In the genomic region with DNA sequence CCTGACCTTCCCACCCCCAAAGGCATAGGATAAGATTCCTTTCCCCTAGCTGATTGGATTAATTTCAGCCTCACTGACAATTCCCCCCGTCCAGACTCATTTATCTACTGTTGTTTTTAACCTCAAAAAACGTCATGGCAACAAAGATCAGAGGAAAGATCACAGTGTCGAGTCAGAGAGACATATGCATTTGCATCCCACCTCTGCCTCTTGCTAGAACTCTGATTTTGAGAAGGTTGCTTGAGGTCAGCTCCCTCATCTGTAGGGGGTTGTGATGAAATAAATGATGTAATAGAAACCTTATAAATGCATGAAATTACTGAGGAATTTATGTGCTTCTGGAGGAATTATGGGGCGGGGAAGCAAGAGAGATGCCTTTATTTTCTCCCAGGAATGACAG, we compare ENCODE assay signal across 19 cellular contexts. TPM values are rescaled to one million over a fixed set of nuclear protein-coding genes. Genes with fewer than 3 reads are reported as not detected.
DNase-seq lines count a peak whose midpoint lies in the region; ATAC-seq and TF ChIP-seq lines count a peak whose summit lies in the region.
"Had no signal": no experiment of that assay in that cellular context is flagged by ENCODE, and none has a peak within 500 bp of the region (broad histone marks: within the 10 kb centered on the region; RNA-seq: fewer than 3 reads in every experiment).

No MANE protein-coding gene starts in this region.

- no peak overlapping the region for H4K12ac ChIP-seq in trophoblast cell (ENCODE audit: low read depth, low read length)

- H3K4me2 ChIP-seq in GM23338, result no peak overlapping the region
- H3K4me2 ChIP-seq in trophoblast cell (ENCODE audit: low read length), result no peak overlapping the region
- H3K4me2 ChIP-seq: SK-N-SH had no signal

- DNase-seq in activated T-cell treated with anti-CD3 and anti-CD28 coated beads, Interleukin-2, amount 50 U/mL, for 72 hours, result no peak
- no peak for DNase-seq in activated T-cell treated with anti-CD3 and anti-CD28 coated beads, Interleukin-2, amount 50 U/mL, for 48 hours
- peak; percentile 35 for DNase-seq in GM23338 (ENCODE audit: low spot score)
- DNase-seq in SW480 (ENCODE audit: low spot score), result peak; percentile 69
- peak; percentile 50 to 75 for DNase-seq in trophoblast cell
- DNase-seq in SW 1271 (lab: John Stamatoyannopoulos, UW), result no peak
- no peak for DNase-seq in NAMALWA (ENCODE audit: low spot score)
- DNase-seq: Caco-2; CD4-positive, CD25-positive, alpha-beta regulatory T cell; DMS53; H9; NCI-H1436; NCI-H2081 treated with DMSO at 0.1 percent for 48 hours; NCI-H446 treated with DMSO at 0.1 percent for 48 hours; Right ventricle myocardium superior; SK-N-SH had no signal

- H3K4me1 ChIP-seq in GM23338 (ENCODE audit: insufficient read depth) (no peaks in the 10 kb centered on the region), trophoblast cell (ENCODE audit: control insufficient read depth in 1 of 2, insufficient read depth in 2 of 2, low read length in 2 of 2) (no peaks in the 10 kb centered on the region)
- H3K4me1 ChIP-seq: Caco-2 had no signal

- no peaks in the 10 kb centered on the region for H4K20me1 ChIP-seq in GM23338 (replicated peaks; ENCODE audit: insufficient read depth)

- H3K27me3 ChIP-seq in GM23338 (ENCODE audit: insufficient read depth) (no peaks in the 10 kb centered on the region), trophoblast cell (ENCODE audit: insufficient read depth, low read length) (no peaks in the 10 kb centered on the region)

- ATAC-seq in activated T-cell treated with anti-CD3 and anti-CD28 coated beads, Interleukin-2, amount 50 U/mL, for 72 hours (replicated peaks in 1 of 2), result peak; percentile 32 to 41
- no peak for ATAC-seq in GM23338
- ATAC-seq: K562 had no signal

- no peak overlapping the region for H2BK5ac ChIP-seq in trophoblast cell (ENCODE audit: low read depth, low read length, poor library complexity)

- no peak overlapping the region for H2BK12ac ChIP-seq in trophoblast cell (ENCODE audit: low read length)

- H3K9me3 ChIP-seq in trophoblast cell (ENCODE audit: insufficient read depth, low read depth, low read length), result no peaks in the 10 kb centered on the region
- H3K9me3 ChIP-seq: Caco-2, SK-N-SH had no signal

- H2AFZ ChIP-seq in GM23338, result no peak overlapping the region
- no peak overlapping the region for H2AFZ ChIP-seq in trophoblast cell (ENCODE audit: insufficient read depth, low read length, poor library complexity)

- H3K36me3 Mint-ChIP-seq in activated T-cell treated with anti-CD3 and anti-CD28 coated beads, Interleukin-2, amount 50 U/mL, for 72 hours (ENCODE audit: insufficient read depth in 2 of 2), result no peaks in the 10 kb centered on the region
- H3K36me3 Mint-ChIP-seq in GM23338 (ENCODE audit: low read depth), result no peaks in the 10 kb centered on the region
- H3K36me3 Mint-ChIP-seq: CD4-positive, CD25-positive, alpha-beta regulatory T cell had no signal

- no CpG with 5 or more reads among the region's 4 CpGs for WGBS in trophoblast cell (ENCODE audit: extremely low coverage, insufficient coverage, insufficient read length)

- H3K23ac ChIP-seq in trophoblast cell (ENCODE audit: low read length), result no peak overlapping the region

- peak overlapping the region; percentile 36 for H3K27ac Mint-ChIP-seq in activated T-cell treated with anti-CD3 and anti-CD28 coated beads, Interleukin-2, amount 50 U/mL, for 72 hours
- no peak overlapping the region for H3K27ac Mint-ChIP-seq in GM23338
- H3K27ac Mint-ChIP-seq: CD4-positive, CD25-positive, alpha-beta regulatory T cell; H9 had no signal

- H3K9me2 ChIP-seq in GM23338 (ENCODE audit: insufficient read depth), result no peaks in the 10 kb centered on the region
- H3K9me2 ChIP-seq: SK-N-SH had no signal

- H3K4me3 ChIP-seq in GM23338 (no peak overlapping the region), trophoblast cell (ENCODE audit: low read depth, low read length) (no peak overlapping the region)
- H3K4me3 ChIP-seq: K562 had no signal

- H3K14ac ChIP-seq in trophoblast cell (ENCODE audit: low read length), result no peak overlapping the region

- TF ChIP-seq CTCF in GM23338 (conservative IDR thresholded peaks at IDR 0.05; ENCODE audit: low read depth in 2 of 2), result no peak

- H3K79me1 ChIP-seq in trophoblast cell (ENCODE audit: low read length), result no peaks in the 10 kb centered on the region

- H3K79me2 ChIP-seq in GM23338 (replicated peaks; ENCODE audit: insufficient read depth), result no peaks in the 10 kb centered on the region
- no peaks in the 10 kb centered on the region for H3K79me2 ChIP-seq in trophoblast cell (ENCODE audit: control insufficient read depth, insufficient read depth, low read length, poor library complexity)

- H3K27ac ChIP-seq in GM23338 (ENCODE audit: low read depth) (no peak overlapping the region), trophoblast cell (ENCODE audit: low read depth, low read length) (no peak overlapping the region)
- H3K27ac ChIP-seq: HL-60 had no signal

- no peak overlapping the region for H4K8ac ChIP-seq in trophoblast cell (ENCODE audit: low read depth, low read length)

- no peak overlapping the region for H4K91ac ChIP-seq in trophoblast cell (ENCODE audit: low read depth, low read length)

- no peaks in the 10 kb centered on the region for H3K9me3 Mint-ChIP-seq in activated T-cell treated with anti-CD3 and anti-CD28 coated beads, Interleukin-2, amount 50 U/mL, for 72 hours
- H3K9me3 Mint-ChIP-seq in GM23338, result no peaks in the 10 kb centered on the region
- H3K9me3 Mint-ChIP-seq: H9 had no signal

- H3K27me3 Mint-ChIP-seq in activated T-cell treated with anti-CD3 and anti-CD28 coated beads, Interleukin-2, amount 50 U/mL, for 72 hours (ENCODE audit: low read depth), result peaks cover 11% of the 10 kb centered on the region
- H3K27me3 Mint-ChIP-seq in GM23338 (ENCODE audit: insufficient read depth, low read depth, poor library complexity), result peaks cover 2% of the 10 kb centered on the region
- H3K27me3 Mint-ChIP-seq: CD4-positive, CD25-positive, alpha-beta regulatory T cell had no signal

- no peak overlapping the region for H3K18ac ChIP-seq in trophoblast cell (ENCODE audit: low read length)

- H2AK5ac ChIP-seq in trophoblast cell (ENCODE audit: low read length), result no peak overlapping the region

- no peak overlapping the region for H2BK120ac ChIP-seq in trophoblast cell (ENCODE audit: insufficient read depth, low read length, poor library complexity)

- no peaks in the 10 kb centered on the region for H3K36me3 ChIP-seq in GM23338 (ENCODE audit: insufficient read depth)
- H3K36me3 ChIP-seq in trophoblast cell (ENCODE audit: control insufficient read depth in 1 of 2, insufficient read depth in 2 of 2, low read length in 2 of 2), result no peaks in the 10 kb centered on the region

- H3K4me1 Mint-ChIP-seq in activated T-cell treated with anti-CD3 and anti-CD28 coated beads, Interleukin-2, amount 50 U/mL, for 72 hours (ENCODE audit: low read depth), result peaks cover under 1% of the 10 kb centered on the region
- peaks cover 4% of the 10 kb centered on the region; the same call in 1 of the 3 replicates for H3K4me1 Mint-ChIP-seq in GM23338
- H3K4me1 Mint-ChIP-seq: CD4-positive, CD25-positive, alpha-beta regulatory T cell had no signal

- H3K9ac ChIP-seq in trophoblast cell (ENCODE audit: low read length), result no peak overlapping the region
- H3K9ac ChIP-seq: SK-N-SH had no signal

- no peak overlapping the region for H3K4ac ChIP-seq in trophoblast cell (ENCODE audit: low read depth, low read length)

- H3F3A ChIP-seq in GM23338 (replicated peaks; ENCODE audit: low read depth), result no peaks in the 10 kb centered on the region

- no peak overlapping the region for H3K4me3 Mint-ChIP-seq in activated T-cell treated with anti-CD3 and anti-CD28 coated beads, Interleukin-2, amount 50 U/mL, for 72 hours
- H3K4me3 Mint-ChIP-seq in GM23338, result no peak overlapping the region
- H3K4me3 Mint-ChIP-seq: CD4-positive, CD25-positive, alpha-beta regulatory T cell; H9 had no signal

TF ChIP-seq in GM23338, 12 proteins besides CTCF, POLR2A, EP300 and RAD21 (continues in another document):
- TF ChIP-seq ZNF114 (CRISPR knock-in tag; IDR thresholded peaks at IDR 0.05) (no peak), POLR2AphosphoS5 (IDR thresholded peaks at IDR 0.05; ENCODE audit: low read depth) (no peak), STAT1 (IDR thresholded peaks at IDR 0.05; ENCODE audit: unreplicated experiment) (no peak), REST (IDR thresholded peaks at IDR 0.05; ENCODE audit: unreplicated experiment) (no peak), ZNF331 (CRISPR knock-in tag; IDR thresholded peaks at IDR 0.05; ENCODE audit: low read depth) (no peak), NANOG (IDR thresholded peaks at IDR 0.05; ENCODE audit: borderline replicate concordance) (no peak), EZH2phosphoT487 (IDR thresholded peaks at IDR 0.05; ENCODE audit: unreplicated experiment) (no peak), JUNB (IDR thresholded peaks at IDR 0.05; ENCODE audit: unreplicated experiment) (no peak), CREB1 (CRISPR knock-in tag; IDR thresholded peaks at IDR 0.05; ENCODE audit: low read depth) (no peak), EZH2 (IDR thresholded peaks at IDR 0.05; ENCODE audit: low read depth, unreplicated experiment) (no peak)

RNA-seq across cellular contexts. Expression of gene SYN3, which starts 53.3 kb away (rescaled TPM):
- not detected for total RNA-seq in activated T-cell treated with anti-CD3 and anti-CD28 coated beads, Interleukin-2, amount 50 U/mL, for 72 hours
- 13.8 and 32.5 TPM in 2 replicates for total RNA-seq in GM23338 (2014; rRNA removed; shearing (Covaris generic))
- 13.8 and 19.2 TPM in 2 replicates for polyA plus RNA-seq in GM23338 (2016; fragmentation: Nextera tagmentation; extraction: Ambion mirVana)
- 0.97 and 1.3 TPM in 2 replicates for polyA plus RNA-seq in trophoblast cell (2013)
- total RNA-seq: Caco-2; CD4-positive, CD25-positive, alpha-beta regulatory T cell; T-helper 1 cell treated with Interleukin-12 subunit alpha and Interleukin-12 subunit beta and Interleukin-4 antibody, amounts not matched to agents 30 ng/mL and 1 ng/mL, for 36 hours had no signal
- polyA plus RNA-seq: CD4-positive, CD25-positive, alpha-beta regulatory T cell; SK-N-SH had no signal

Comparison
In these comparisons a context has a peak if more than half of its experiments do, and no peak if none do; other contexts are left out.
1. DNase-seq: peak in GM23338 (single experiment), SW480 (single experiment) and trophoblast cell (2 of 2); none in activated T-cell treated with anti-CD3 and anti-CD28 coated beads, Interleukin-2, amount 50 U/mL, for 72 hours (0 of 2), activated T-cell treated with anti-CD3 and anti-CD28 coated beads, Interleukin-2, amount 50 U/mL, for 48 hours (0 of 2), SW 1271 (0 of 2) and NAMALWA (single experiment).
2. RNA of gene SYN3, which starts 53.3 kb away (total RNA-seq): 13.8 to 32.5 TPM in GM23338; not detected in activated T-cell treated with anti-CD3 and anti-CD28 coated beads, Interleukin-2, amount 50 U/mL, for 72 hours; every median in the first group is over 10 times any median in the second.